In genomic region chr2:233240897-233241296, GRCh38 we compare ENCODE assay signal across 10 cellular contexts. TPM values are rescaled to one million over a fixed set of nuclear protein-coding genes. Genes with fewer than 3 reads are reported as not detected.
DNase-seq lines count a peak whose midpoint lies in the region; ATAC-seq, FAIRE-seq and TF ChIP-seq lines count a peak whose summit lies in the region.
"Had no signal": no experiment of that assay in that cellular context is flagged by ENCODE, and none has a peak within 500 bp of the region (broad histone marks: within the 10 kb centered on the region; RNA-seq: fewer than 3 reads in every experiment).

No MANE protein-coding gene starts in this region.

- H3K9ac ChIP-seq in HepG2 (ENCODE audit: insufficient read depth, low read depth, low read length): no peak overlapping the region

- H3K27me3 Mint-ChIP-seq in GM23338 (ENCODE audit: insufficient read depth, low read depth, poor library complexity): peaks cover 5% of the 10 kb centered on the region

- TF ChIP-seq POLR2A in GM12892 (IDR thresholded peaks at IDR 0.05; ENCODE audit: low read depth, low read length) (no peak), prostate gland (IDR thresholded peaks at IDR 0.05) (no peak), HepG2 (IDR thresholded peaks at IDR 0.05; ENCODE audit: insufficient read depth in 1 of 2, low read depth in 2 of 2, low read length in 2 of 2) (no peak)

- no peaks in the 10 kb centered on the region for H3K9me3 Mint-ChIP-seq in GM23338

- H3K4me2 ChIP-seq in GM23338: no peak overlapping the region
- H3K4me2 ChIP-seq in HepG2 (ENCODE audit: low read depth, low read length): no peak overlapping the region

- no peaks in the 10 kb centered on the region for H4K20me1 ChIP-seq in GM23338 (replicated peaks; ENCODE audit: insufficient read depth)
- no peaks in the 10 kb centered on the region for H4K20me1 ChIP-seq in HepG2 (ENCODE audit: insufficient read depth, low read length)

- WGBS in prostate gland: 91% methylated on average over 2 of the region's 2 CpGs
- 13% methylated on average over 2 of the region's 2 CpGs for WGBS in HepG2 (ENCODE audit: low lambda C conversion rate)

- no TSS peak for BruUV-seq in HepG2 (replicated peaks; lab: Mats Ljungman, UMichigan)

- H3K27ac ChIP-seq in GM23338 (ENCODE audit: low read depth): no peak overlapping the region
- no peak overlapping the region for H3K27ac ChIP-seq in prostate gland
- H3K27ac ChIP-seq in HepG2 (ENCODE audit: extremely low read length, insufficient read depth, low read length): no peak overlapping the region

- no peak for TF ChIP-seq RAD21 in HepG2 (CRISPR knock-in tag; IDR thresholded peaks at IDR 0.05)

- H2AFZ ChIP-seq in GM23338 (0 out of 2 replicates have a peak overlapping the region, but pooled peaks have one; percentile 38), HepG2 (ENCODE audit: low read length) (no peak overlapping the region)

- H3K4me3 Mint-ChIP-seq in GM23338: no peak overlapping the region

- no peaks in the 10 kb centered on the region for H3K4me1 ChIP-seq in GM23338 (ENCODE audit: insufficient read depth)
- H3K4me1 ChIP-seq in prostate gland (replicated peaks): no peaks in the 10 kb centered on the region
- H3K4me1 ChIP-seq in HepG2 (ENCODE audit: insufficient read depth, low read length): peaks cover 19% of the 10 kb centered on the region; the same call in 1 of the 2 replicates

- H3K79me2 ChIP-seq in GM23338 (replicated peaks; ENCODE audit: insufficient read depth): no peaks in the 10 kb centered on the region
- no peaks in the 10 kb centered on the region for H3K79me2 ChIP-seq in HepG2 (ENCODE audit: insufficient read depth, low read length)

- CTCF ChIA-PET in HepG2 (lab: Yijun Ruan, JAX; ENCODE audit: low intra/inter-chr PET ratio, low total read pairs): no interaction called here

- TF ChIP-seq CTCF in GM23338 (conservative IDR thresholded peaks at IDR 0.05; ENCODE audit: low read depth in 2 of 2) (no peak), prostate gland (IDR thresholded peaks at IDR 0.05) (no peak), HepG2 (CRISPR knock-in tag; IDR thresholded peaks at IDR 0.05) (no peak)

- FAIRE-seq in GM12892 (lab: Jason Lieb, UNC): peak; percentile 73
- no peak for FAIRE-seq in HepG2 (lab: Jason Lieb, UNC)

- POLR2A ChIA-PET in HepG2 (lab: Yijun Ruan, JAX): no interaction called here

- H3F3A ChIP-seq in GM23338 (replicated peaks; ENCODE audit: low read depth): no peaks in the 10 kb centered on the region

- in situ Hi-C loops in HepG2 (cut with HindIII; ENCODE audit: extremely low pct_ligation_motif_present, low pct_unique_long_range_greater_than_20kb): no loop called here

- no peak overlapping the region for H3K4me3 ChIP-seq in GM23338
- no peak overlapping the region for H3K4me3 ChIP-seq in prostate gland
- H3K4me3 ChIP-seq in HepG2 (replicated peaks in 1 of 3; ENCODE audit: insufficient read depth in 1 of 3, low read depth in 2 of 3, low read length in 3 of 3): no peak overlapping the region

- TF ChIP-seq EP300 in HepG2 (IDR thresholded peaks at IDR 0.05; ENCODE audit: low read depth in 2 of 2, low read length in 2 of 2) (no peak), HepG2 (CRISPR knock-in tag; IDR thresholded peaks at IDR 0.05; ENCODE audit: borderline replicate concordance) (no peak)

- H3K36me3 Mint-ChIP-seq in GM23338 (ENCODE audit: low read depth): no peaks in the 10 kb centered on the region

- ATAC-seq in GM23338 (no peak), HepG2 (no peak)

- DNase-seq in GM12892 (ENCODE audit: insufficient read length): peak; percentile 27
- DNase-seq in GM23338 (ENCODE audit: low spot score): no peak
- DNase-seq in OCI-M1 (lab: John Stamatoyannopoulos, UW): peak; percentile 13
- DNase-seq in germinal center (ENCODE audit: low spot score): peak; percentile 24
- DNase-seq in NCI-H774 (lab: John Stamatoyannopoulos, UW): no peak
- no peak for DNase-seq in NCI-H128 (lab: John Stamatoyannopoulos, UW; ENCODE audit: unreplicated experiment)
- no peak for DNase-seq in prostate gland (ENCODE audit: low spot score)
- DNase-seq in HepG2 (ENCODE audit: low spot score): no peak
- DNase-seq: DMS79, SHP77 treated with DMSO at 0.1 percent for 48 hours had no signal

- H3K36me3 ChIP-seq in GM23338 (ENCODE audit: insufficient read depth) (no peaks in the 10 kb centered on the region), prostate gland (no peaks in the 10 kb centered on the region), HepG2 (replicated peaks in 1 of 2; ENCODE audit: control insufficient read depth in 1 of 2, insufficient read depth in 2 of 2, low read length in 2 of 2) (no peaks in the 10 kb centered on the region)

- no peaks in the 10 kb centered on the region for H3K9me2 ChIP-seq in GM23338 (ENCODE audit: insufficient read depth)

- H3K27me3 ChIP-seq in GM23338 (ENCODE audit: insufficient read depth): no peaks in the 10 kb centered on the region
- H3K27me3 ChIP-seq in prostate gland (replicated peaks; ENCODE audit: insufficient read depth): no peaks in the 10 kb centered on the region
- H3K27me3 ChIP-seq in HepG2 (ENCODE audit: control insufficient read depth in 1 of 2, insufficient read depth in 2 of 2, low read length in 2 of 2): peaks cover 0 to 20% of the 10 kb centered on the region in 2 experiments; a peak in 3 of 5 replicates

- intact Hi-C loops in prostate gland (cut with DNase I): no loop called here
- intact Hi-C loops in HepG2 (cut with micrococcal nuclease; ENCODE audit: unreplicated experiment): no loop called here

- H3K27ac Mint-ChIP-seq in GM23338: no peak overlapping the region

- no peaks in the 10 kb centered on the region for H3K4me1 Mint-ChIP-seq in GM23338

- H3K9me3 ChIP-seq in prostate gland (no peaks in the 10 kb centered on the region), HepG2 (ENCODE audit: low read length) (no peaks in the 10 kb centered on the region)

TF ChIP-seq in GM23338, 12 proteins besides CTCF, POLR2A, EP300 and RAD21 (continues in another document):
- no peak for TF ChIP-seq STAT1 (IDR thresholded peaks at IDR 0.05; ENCODE audit: unreplicated experiment)

TF ChIP-seq in HepG2, 621 proteins besides CTCF, POLR2A, EP300 and RAD21:
- TF ChIP-seq ZSCAN22 (CRISPR knock-in tag; IDR thresholded peaks at IDR 0.05): no peak
TF ChIP-seq in HepG2: peak in this region for 0.

RNA-seq across cellular contexts. Expression of gene ATG16L1, which starts 10.6 kb away (rescaled TPM):
- 9.2 TPM for polyA plus RNA-seq in GM12892 (2012; ENCODE audit: missing spikeins)
- total RNA-seq in GM23338 (2014; rRNA removed; shearing (Covaris generic)): 31.8 and 37.9 TPM in 2 replicates
- polyA plus RNA-seq in GM23338 (2016; fragmentation: Nextera tagmentation; extraction: Ambion mirVana) (12.3 and 15.3 TPM in 2 replicates), HepG2 (2011; rRNA removed) (26.0 and 32.4 TPM in 2 replicates)
- total RNA-seq in prostate gland (10 to 100 TPM; 58.3 to 67.7 TPM), HepG2 (2016; rRNA removed; fragmentation: Illumina TruSeq; extraction: Trizol) (51.7 and 61.2 TPM in 2 replicates)
- 8.5 and 9.2 TPM in 2 replicates for total RNA-seq in HepG2 (2016; cell fraction: cytosol; rRNA removed; fragmentation: Illumina TruSeq; extraction: Trizol; ENCODE audit: low read depth)
- 51.7 and 55.0 TPM in 2 replicates for total RNA-seq in HepG2 (2016; cell fraction: insoluble cytoplasmic fraction; rRNA removed; fragmentation: Illumina TruSeq; extraction: Trizol)
- total RNA-seq in HepG2 (2016; cell fraction: membrane; rRNA removed; fragmentation: Illumina TruSeq; extraction: Trizol): 17.6 and 18.8 TPM in 2 replicates
- 66.8 and 76.3 TPM in 2 replicates for total RNA-seq in HepG2 (2016; cell fraction: nucleus; rRNA removed; fragmentation: Illumina TruSeq; extraction: Trizol)
- 18.2 and 21.7 TPM in 2 replicates for polyA plus RNA-seq in HepG2 (2011; cell fraction: cytosol; rRNA removed)
- 77.7 and 79.9 TPM in 2 replicates for polyA plus RNA-seq in HepG2 (2011; cell fraction: nucleus; rRNA removed)
- 18.0 and 21.3 TPM in 2 replicates for polyA plus RNA-seq in HepG2 (2012)
- 2.4 TPM in 2 replicates for polyA plus RNA-seq in HepG2 (2016; cell fraction: cytosol; fragmentation: Illumina TruSeq; extraction: Trizol; ENCODE audit: low read depth)
- 28.5 and 28.9 TPM in 2 replicates for polyA plus RNA-seq in HepG2 (2016; cell fraction: insoluble cytoplasmic fraction; fragmentation: Illumina TruSeq; extraction: Trizol; ENCODE audit: low read depth)
- 6.8 and 6.9 TPM in 2 replicates for polyA plus RNA-seq in HepG2 (2016; cell fraction: membrane; fragmentation: Illumina TruSeq; extraction: Trizol; ENCODE audit: low read depth)
- 55.6 and 67.9 TPM in 2 replicates for polyA plus RNA-seq in HepG2 (2016; cell fraction: nucleus; fragmentation: Illumina TruSeq; extraction: Trizol; ENCODE audit: insufficient read depth, low read depth)
- 21.6 and 31.5 TPM in 2 replicates for polyA minus RNA-seq in HepG2 (2011; rRNA and poly(A)+ RNA removed; ENCODE audit: low replicate concordance)
- 13.2 and 14.0 TPM in 2 replicates for polyA minus RNA-seq in HepG2 (2011; cell fraction: cytosol; rRNA and poly(A)+ RNA removed)
- 74.3 and 85.7 TPM in 2 replicates for polyA minus RNA-seq in HepG2 (2011; cell fraction: nucleus; rRNA and poly(A)+ RNA removed)

Comparison
In these comparisons a context has a peak if more than half of its experiments do, and no peak if none do; other contexts are left out.
1. DNase-seq: peak in GM12892 (single experiment), OCI-M1 (single experiment) and germinal center (single experiment); none in GM23338 (single experiment), NCI-H774 (single experiment), NCI-H128 (single experiment), prostate gland (single experiment) and HepG2 (single experiment).